In the genomic region with DNA sequence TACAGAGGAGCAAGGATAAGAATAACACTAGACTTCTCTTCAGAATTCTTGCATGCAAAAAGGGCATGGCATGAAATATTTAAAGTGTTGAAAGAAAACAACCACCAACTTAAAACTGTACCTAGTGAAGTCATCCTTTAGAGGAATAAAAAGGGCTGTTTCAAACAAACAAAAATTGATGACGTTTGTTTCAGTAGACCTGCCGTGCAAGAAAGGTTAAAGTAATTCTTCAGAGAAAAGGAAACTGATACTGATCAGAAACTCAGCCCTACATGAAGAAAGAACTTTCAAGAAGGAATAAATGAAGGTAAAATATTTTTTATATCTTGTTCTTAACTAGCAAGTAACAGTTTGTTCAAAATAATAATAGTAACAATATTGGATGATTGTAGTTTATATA, we compare ENCODE assay signal across 25 cellular contexts. TPM values are rescaled to one million over a fixed set of nuclear protein-coding genes. Genes with fewer than 3 reads are reported as not detected.
DNase-seq lines count a peak whose midpoint lies in the region; ATAC-seq, FAIRE-seq and TF ChIP-seq lines count a peak whose summit lies in the region.
"Had no signal": no experiment of that assay in that cellular context is flagged by ENCODE, and none has a peak within 500 bp of the region (broad histone marks: within the 10 kb centered on the region; RNA-seq: fewer than 3 reads in every experiment).

No MANE protein-coding gene starts in this region.

- WGBS in H9 (ENCODE audit: extremely low coverage, insufficient read length, low lambda C conversion rate): no CpG with 5 or more reads among the region's 2 CpGs
- 46 to 77% (median 59%) methylated on average over 2 of the region's 2 CpGs for WGBS in spleen, 5 donors
- 2% methylated on average over 2 of the region's 2 CpGs for WGBS in HepG2 (ENCODE audit: low lambda C conversion rate)

- no peak for TF ChIP-seq RAD21 in HepG2 (CRISPR knock-in tag; IDR thresholded peaks at IDR 0.05)

- no TSS peak for BruUV-seq in HepG2 (replicated peaks; lab: Mats Ljungman, UMichigan)

- no peaks in the 10 kb centered on the region for H3K79me1 ChIP-seq in H9 (ENCODE audit: insufficient read depth, low read depth, low read length, poor library complexity, severe bottlenecking)

- no peak for FAIRE-seq in HepG2 (lab: Jason Lieb, UNC)
- FAIRE-seq: A204.1, D721Med, GM12878 had no signal

- H3K4me3 ChIP-seq in MM.1S (ENCODE audit: low read length) (peak overlapping the region; percentile 6), spleen (no peak overlapping the region), HepG2 (replicated peaks in 1 of 3; ENCODE audit: insufficient read depth in 1 of 3, low read depth in 2 of 3, low read length in 3 of 3) (no peak overlapping the region)
- H3K4me3 ChIP-seq: BLaER1 treated with 17β-estradiol and CSF1 and Interleukin-3, amounts not matched to agents 10 nM and 100 nM; GM12878; GM23338; HAP-1 had no signal

- H4K8ac ChIP-seq in H9 (replicated peaks; ENCODE audit: insufficient read length, low read depth, low read length): no peak overlapping the region

- no peak overlapping the region for H3K18ac ChIP-seq in H9 (ENCODE audit: insufficient read length, low read depth, low read length)

- H3K4me1 ChIP-seq in H9 (ENCODE audit: insufficient read depth, low read length) (no peaks in the 10 kb centered on the region), MM.1S (ENCODE audit: low read length) (peaks cover 17% of the 10 kb centered on the region), spleen (no peaks in the 10 kb centered on the region), HepG2 (ENCODE audit: insufficient read depth, low read length) (no peaks in the 10 kb centered on the region)
- H3K4me1 ChIP-seq: BE2C, HAP-1 had no signal

- intact Hi-C loops in spleen (cut with DNase I; ENCODE audit: low total_unique reads): no loop called here
- intact Hi-C loops in HepG2 (cut with micrococcal nuclease; ENCODE audit: unreplicated experiment): no loop called here

- DNase-seq in T-helper 1 cell (no peak), H9 (no peak), MM.1S (peak; percentile 75), spleen (no peak), HepG2 (ENCODE audit: low spot score) (no peak)
- DNase-seq: AML-193; BE2C; CD4-positive, alpha-beta T cell; CD8-positive, alpha-beta memory T cell; DMS 273 treated with DMSO at 0.1 percent for 48 hours; DMS79; EL; GDM1; HFFc6 had no signal

- H3K27ac ChIP-seq in H9 (ENCODE audit: insufficient read length, low read depth, low read length) (no peak overlapping the region), MM.1S (ENCODE audit: low read length) (peak overlapping the region; percentile 53; the same call in 1 of the 2 replicates), spleen (no peak overlapping the region), HepG2 (ENCODE audit: extremely low read length, insufficient read depth, low read length) (no peak overlapping the region)
- H3K27ac ChIP-seq: 22Rv1; BLaER1 treated with 17β-estradiol and CSF1 and Interleukin-3, amounts not matched to agents 10 nM and 100 nM had no signal

- H3K27me3 Mint-ChIP-seq in T-helper 1 cell treated with Interleukin-12 subunit alpha and Interleukin-12 subunit beta and Interleukin-4 antibody, amounts not matched to agents 30 μg/mL and 1 μg/mL, for 36 hours (ENCODE audit: low read depth): peaks cover 5% of the 10 kb centered on the region
- H3K27me3 Mint-ChIP-seq in H9 (ENCODE audit: low read depth): peaks cover 7% of the 10 kb centered on the region

- H3F3A ChIP-seq in MM.1S (ENCODE audit: insufficient read depth, low read length): peaks cover 8% of the 10 kb centered on the region

- no peaks in the 10 kb centered on the region for H3K9me2 ChIP-seq in MM.1S (replicated peaks; ENCODE audit: insufficient read depth, low read length)

- H3K4me3 Mint-ChIP-seq in T-helper 1 cell treated with Interleukin-12 subunit alpha and Interleukin-12 subunit beta and Interleukin-4 antibody, amounts not matched to agents 30 μg/mL and 1 μg/mL, for 36 hours: peak overlapping the region; percentile 35
- no peak overlapping the region for H3K4me3 Mint-ChIP-seq in H9
- H3K4me3 Mint-ChIP-seq: CD14-positive monocyte; CD4-positive, alpha-beta T cell; CD8-positive, alpha-beta memory T cell; GM23338; HFFc6 had no signal

- H4K20me1 ChIP-seq in H9 (ENCODE audit: control insufficient read depth, insufficient read depth, insufficient read length) (no peaks in the 10 kb centered on the region), MM.1S (ENCODE audit: insufficient read depth, low read length) (no peaks in the 10 kb centered on the region), HepG2 (ENCODE audit: insufficient read depth, low read length) (no peaks in the 10 kb centered on the region)
- H4K20me1 ChIP-seq: BLaER1 treated with 17β-estradiol and CSF1 and Interleukin-3, amounts not matched to agents 10 nM and 100 nM had no signal

- no peak for TF ChIP-seq POLR2A in spleen (IDR thresholded peaks at IDR 0.05)
- TF ChIP-seq POLR2A in HepG2 (IDR thresholded peaks at IDR 0.05; ENCODE audit: insufficient read depth in 1 of 2, low read depth in 2 of 2, low read length in 2 of 2): no peak

- no peaks in the 10 kb centered on the region for H3K9me3 ChIP-seq in H9 (ENCODE audit: control insufficient read depth, low read depth, low read length)
- H3K9me3 ChIP-seq in MM.1S (replicated peaks; ENCODE audit: insufficient read depth, low read length): no peaks in the 10 kb centered on the region
- peaks cover 0 to 12% (median 0%) of the 10 kb centered on the region in 8 donors for H3K9me3 ChIP-seq in spleen
- no peaks in the 10 kb centered on the region for H3K9me3 ChIP-seq in HepG2 (ENCODE audit: low read length)
- H3K9me3 ChIP-seq: BE2C, HAP-1 had no signal

- H3K56ac ChIP-seq in H9 (ENCODE audit: insufficient read length, low read depth, low read length): no peak overlapping the region

- no peak overlapping the region for H3K23ac ChIP-seq in H9 (ENCODE audit: insufficient read length, low read depth, low read length)

- peak overlapping the region; percentile 14 for H2AFZ ChIP-seq in H9 (ENCODE audit: low read length)
- peak overlapping the region; percentile 10; the same call in 1 of the 2 replicates for H2AFZ ChIP-seq in MM.1S (ENCODE audit: low read length)
- H2AFZ ChIP-seq in HepG2 (ENCODE audit: low read length): no peak overlapping the region
- H2AFZ ChIP-seq: GM23338 had no signal

- H2BK12ac ChIP-seq in H9 (ENCODE audit: insufficient read length, low read depth, low read length): no peak overlapping the region

- H3T11ph ChIP-seq in H9 (ENCODE audit: low read length): no peak overlapping the region

- H3K4me2 ChIP-seq in H9 (ENCODE audit: insufficient read depth, insufficient read length, low read length) (no peak overlapping the region), MM.1S (ENCODE audit: low read depth, low read length) (peak overlapping the region; percentile 54), HepG2 (ENCODE audit: low read depth, low read length) (no peak overlapping the region)
- H3K4me2 ChIP-seq: BLaER1 treated with 17β-estradiol and CSF1 and Interleukin-3, amounts not matched to agents 10 nM and 100 nM; GM23338 had no signal

- no peak overlapping the region for H3K4ac ChIP-seq in H9 (ENCODE audit: low read depth, low read length)

- no peak overlapping the region for H2BK15ac ChIP-seq in H9 (ENCODE audit: low read depth, low read length)

- H3K27me3 ChIP-seq in H9 (ENCODE audit: insufficient read depth, low read length) (no peaks in the 10 kb centered on the region), MM.1S (replicated peaks; ENCODE audit: insufficient read depth, low read length) (no peaks in the 10 kb centered on the region), spleen (replicated peaks in 1 of 7) (peaks cover 0 to 20% (median 0%) of the 10 kb centered on the region in 7 donors), HepG2 (ENCODE audit: control insufficient read depth in 1 of 2, insufficient read depth in 2 of 2, low read length in 2 of 2) (no peaks in the 10 kb centered on the region)
- H3K27me3 ChIP-seq: BE2C; BLaER1 treated with 17β-estradiol and CSF1 and Interleukin-3, amounts not matched to agents 10 nM and 100 nM had no signal

- POLR2A ChIA-PET in HepG2 (lab: Yijun Ruan, JAX): no interaction called here

- no peak for TF ChIP-seq EP300 in HepG2 (IDR thresholded peaks at IDR 0.05; ENCODE audit: low read depth in 2 of 2, low read length in 2 of 2)
- TF ChIP-seq EP300 in HepG2 (CRISPR knock-in tag; IDR thresholded peaks at IDR 0.05; ENCODE audit: borderline replicate concordance): no peak

- peak overlapping the region; percentile 43 for H3K27ac Mint-ChIP-seq in T-helper 1 cell treated with Interleukin-12 subunit alpha and Interleukin-12 subunit beta and Interleukin-4 antibody, amounts not matched to agents 30 μg/mL and 1 μg/mL, for 36 hours
- no peak overlapping the region for H3K27ac Mint-ChIP-seq in H9
- H3K27ac Mint-ChIP-seq: CD14-positive monocyte; CD4-positive, alpha-beta T cell; CD8-positive, alpha-beta memory T cell; GM23338; HFFc6 had no signal

- in situ Hi-C loops in HepG2 (cut with HindIII; ENCODE audit: extremely low pct_ligation_motif_present, low pct_unique_long_range_greater_than_20kb): no loop called here

- no peak overlapping the region for H3K14ac ChIP-seq in H9 (ENCODE audit: insufficient read depth, low read length)

- H3K4me1 Mint-ChIP-seq in T-helper 1 cell treated with Interleukin-12 subunit alpha and Interleukin-12 subunit beta and Interleukin-4 antibody, amounts not matched to agents 30 μg/mL and 1 μg/mL, for 36 hours (ENCODE audit: low read depth): peaks cover 8% of the 10 kb centered on the region
- peaks cover 0 to 7% of the 10 kb centered on the region in 2 experiments; a peak in 1 of 4 replicates for H3K4me1 Mint-ChIP-seq in H9
- H3K4me1 Mint-ChIP-seq: CD8-positive, alpha-beta memory T cell; GM23338 had no signal

- TF ChIP-seq CTCF in H9 (conservative IDR thresholded peaks at IDR 0.05): no peak
- no peak for TF ChIP-seq CTCF in MM.1S (IDR thresholded peaks at IDR 0.05; ENCODE audit: low read length)
- no peak for TF ChIP-seq CTCF in spleen (IDR thresholded peaks at IDR 0.05 in 8 of 11, conservative IDR thresholded peaks at IDR 0.05 in 3 of 11)
- no peak for TF ChIP-seq CTCF in HepG2 (CRISPR knock-in tag; IDR thresholded peaks at IDR 0.05)

- ATAC-seq in GM21515 (IDR thresholded peaks at IDR 0.05; ENCODE audit: unreplicated experiment) (no peak), HepG2 (no peak)
- ATAC-seq: GM12878, GM23338 had no signal

- no peak overlapping the region for H4K91ac ChIP-seq in H9 (ENCODE audit: insufficient read length, low read depth, low read length)

- H2BK20ac ChIP-seq in H9 (ENCODE audit: low read depth, low read length, poor library complexity, severe bottlenecking): no peak overlapping the region

- no peak overlapping the region for H2BK5ac ChIP-seq in H9 (ENCODE audit: insufficient read length, low read length)

- no peaks in the 10 kb centered on the region for H3K9me3 Mint-ChIP-seq in T-helper 1 cell treated with Interleukin-12 subunit alpha and Interleukin-12 subunit beta and Interleukin-4 antibody, amounts not matched to agents 30 μg/mL and 1 μg/mL, for 36 hours
- 0 out of 5 replicates have a peak, but pooled peaks cover 0 to 1% of the 10 kb centered on the region in 2 experiments for H3K9me3 Mint-ChIP-seq in H9
- H3K9me3 Mint-ChIP-seq: HFFc6 had no signal

- no peaks in the 10 kb centered on the region for H3K36me3 ChIP-seq in MM.1S (replicated peaks; ENCODE audit: insufficient read depth, low read length)
- no peaks in the 10 kb centered on the region for H3K36me3 ChIP-seq in spleen
- no peaks in the 10 kb centered on the region for H3K36me3 ChIP-seq in HepG2 (replicated peaks in 1 of 2; ENCODE audit: control insufficient read depth in 1 of 2, insufficient read depth in 2 of 2, low read length in 2 of 2)
- H3K36me3 ChIP-seq: BE2C; BLaER1 treated with 17β-estradiol and CSF1 and Interleukin-3, amounts not matched to agents 10 nM and 100 nM; HAP-1 had no signal

- no peak overlapping the region for H4K5ac ChIP-seq in H9 (ENCODE audit: insufficient read length, low read depth, low read length)

- no peaks in the 10 kb centered on the region for H3K23me2 ChIP-seq in H9 (ENCODE audit: insufficient read length, low read depth, low read length, poor library complexity, severe bottlenecking)

- H3K79me2 ChIP-seq in H9 (ENCODE audit: insufficient read depth, low read length) (no peaks in the 10 kb centered on the region), MM.1S (ENCODE audit: low read length) (no peaks in the 10 kb centered on the region), HepG2 (ENCODE audit: insufficient read depth, low read length) (no peaks in the 10 kb centered on the region)

- H2BK120ac ChIP-seq in H9 (ENCODE audit: low read depth, low read length, poor library complexity, severe bottlenecking): no peak overlapping the region

- no peak overlapping the region for H2AK5ac ChIP-seq in H9 (ENCODE audit: insufficient read length, low read length)

- H3K9ac ChIP-seq in H9 (ENCODE audit: extremely low read depth, insufficient read length, low read length) (no peak overlapping the region), MM.1S (ENCODE audit: low read length) (peak overlapping the region; percentile 3; the same call in 1 of the 2 replicates), HepG2 (ENCODE audit: insufficient read depth, low read depth, low read length) (no peak overlapping the region)
- H3K9ac ChIP-seq: BLaER1 treated with 17β-estradiol and CSF1 and Interleukin-3, amounts not matched to agents 10 nM and 100 nM had no signal

- H3K36me3 Mint-ChIP-seq in T-helper 1 cell treated with Interleukin-12 subunit alpha and Interleukin-12 subunit beta and Interleukin-4 antibody, amounts not matched to agents 30 μg/mL and 1 μg/mL, for 36 hours (ENCODE audit: low read depth): no peaks in the 10 kb centered on the region
- H3K36me3 Mint-ChIP-seq in H9 (ENCODE audit: insufficient read depth in 1 of 3, low read depth in 3 of 3): no peaks in the 10 kb centered on the region
- H3K36me3 Mint-ChIP-seq: CD14-positive monocyte; CD8-positive, alpha-beta memory T cell had no signal

- CTCF ChIA-PET in HepG2 (lab: Yijun Ruan, JAX; ENCODE audit: low intra/inter-chr PET ratio, low total read pairs): no interaction called here

RNA-seq across cellular contexts. Expression of a gene that starts 27.5 kb away (rescaled TPM):
- total RNA-seq in H9 (2021) (not detected in 2 replicates), spleen (not detected), HepG2 (2016; rRNA removed; fragmentation: Illumina TruSeq; extraction: Trizol) (not detected in 2 replicates)
- polyA plus RNA-seq in spleen (not detected), HepG2 (2011; rRNA removed) (not detected in 2 replicates)
- not detected in 2 replicates for total RNA-seq in HepG2 (2016; cell fraction: cytosol; rRNA removed; fragmentation: Illumina TruSeq; extraction: Trizol; ENCODE audit: low read depth)
- total RNA-seq in HepG2 (2016; cell fraction: insoluble cytoplasmic fraction; rRNA removed; fragmentation: Illumina TruSeq; extraction: Trizol): not detected in 2 replicates
- total RNA-seq in HepG2 (2016; cell fraction: membrane; rRNA removed; fragmentation: Illumina TruSeq; extraction: Trizol): not detected in 2 replicates
- not detected in 2 replicates for total RNA-seq in HepG2 (2016; cell fraction: nucleus; rRNA removed; fragmentation: Illumina TruSeq; extraction: Trizol)
- polyA plus RNA-seq in HepG2 (2011; cell fraction: cytosol; rRNA removed): not detected in 2 replicates
- polyA plus RNA-seq in HepG2 (2011; cell fraction: nucleus; rRNA removed): not detected in 2 replicates
- polyA plus RNA-seq in HepG2 (2012): not detected in 2 replicates
- not detected in 2 replicates for polyA plus RNA-seq in HepG2 (2016; cell fraction: cytosol; fragmentation: Illumina TruSeq; extraction: Trizol; ENCODE audit: low read depth)
- not detected in 2 replicates for polyA plus RNA-seq in HepG2 (2016; cell fraction: insoluble cytoplasmic fraction; fragmentation: Illumina TruSeq; extraction: Trizol; ENCODE audit: low read depth)
- polyA plus RNA-seq in HepG2 (2016; cell fraction: membrane; fragmentation: Illumina TruSeq; extraction: Trizol; ENCODE audit: low read depth): not detected in 2 replicates
- not detected in 2 replicates for polyA plus RNA-seq in HepG2 (2016; cell fraction: nucleus; fragmentation: Illumina TruSeq; extraction: Trizol; ENCODE audit: insufficient read depth, low read depth)
- not detected in 2 replicates for polyA minus RNA-seq in HepG2 (2011; rRNA and poly(A)+ RNA removed; ENCODE audit: low replicate concordance)
- polyA minus RNA-seq in HepG2 (2011; cell fraction: cytosol; rRNA and poly(A)+ RNA removed): not detected in 2 replicates
- not detected in 2 replicates for polyA minus RNA-seq in HepG2 (2011; cell fraction: nucleus; rRNA and poly(A)+ RNA removed)
- total RNA-seq: CD4-positive, alpha-beta T cell; CD8-positive, alpha-beta memory T cell; GM23338; H4; HFFc6 had no signal
- polyA plus RNA-seq: CD14-positive monocyte; CD8-positive, alpha-beta memory T cell; GM23338 had no signal
